Comparison of ENCODE assay signal across 13 cellular contexts in the genomic region with DNA sequence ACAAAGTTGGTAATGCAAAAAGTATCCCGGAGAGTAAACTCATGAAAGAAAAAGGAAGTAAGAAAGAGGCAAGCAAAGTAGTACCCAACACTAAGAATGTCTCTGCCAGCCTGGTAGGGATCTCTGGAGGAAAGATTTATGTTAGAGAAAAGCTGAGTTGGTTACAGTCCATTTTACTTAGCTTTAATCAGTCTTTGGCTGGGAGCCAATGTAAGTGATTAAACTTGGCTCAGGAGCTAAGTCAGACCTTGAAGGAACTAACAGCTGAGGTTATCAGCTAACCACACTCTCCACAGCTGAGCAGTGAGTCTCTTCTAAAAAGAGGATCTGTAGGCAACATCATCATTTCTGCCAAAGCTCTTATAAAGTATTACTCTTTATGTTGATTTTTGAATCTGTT.
DNase-seq lines count a peak whose midpoint lies in the region; ATAC-seq and TF ChIP-seq lines count a peak whose summit lies in the region.
"Had no signal": no experiment of that assay in that cellular context is flagged by ENCODE, and none has a peak within 500 bp of the region (broad histone marks: within the 10 kb centered on the region; RNA-seq: fewer than 3 reads in every experiment).

No MANE protein-coding gene starts in this region.

- H3K4me1 Mint-ChIP-seq in glutamatergic neuron (ENCODE audit: low read depth, unreplicated experiment) (no peaks in the 10 kb centered on the region), HFFc6 (ENCODE audit: low read depth) (no peaks in the 10 kb centered on the region)
- no peaks in the 10 kb centered on the region for H3K4me1 Mint-ChIP-seq in CD4-positive, alpha-beta memory T cell
- H3K4me1 Mint-ChIP-seq: central memory CD8-positive, alpha-beta T cell; naive thymus-derived CD8-positive, alpha-beta T cell had no signal

- WGBS in suprapubic skin = 48% methylated on average over 1 of the region's 1 CpG

- no peak for TF ChIP-seq EP300 in suprapubic skin (IDR thresholded peaks at IDR 0.05)

- no peak overlapping the region for H3K27ac ChIP-seq in CD4-positive, alpha-beta memory T cell (ENCODE audit: low read depth, low read length)
- H3K27ac ChIP-seq in suprapubic skin = no peak overlapping the region
- H3K27ac ChIP-seq: vagina had no signal

- TF ChIP-seq CTCF in astrocyte of the cerebellum (IDR thresholded peaks at IDR 0.05; ENCODE audit: low read depth, low read length, missing control alignments) = no peak
- no peak for TF ChIP-seq CTCF in glutamatergic neuron (IDR thresholded peaks at IDR 0.05; ENCODE audit: partially characterized antibody, unreplicated experiment)
- no peak for TF ChIP-seq CTCF in suprapubic skin (IDR thresholded peaks at IDR 0.05)
- no peak for TF ChIP-seq CTCF in HFFc6 (IDR thresholded peaks at IDR 0.05)

- H3K4me1 ChIP-seq in CD4-positive, alpha-beta memory T cell (ENCODE audit: insufficient read depth, low read length) = no peaks in the 10 kb centered on the region
- no peaks in the 10 kb centered on the region for H3K4me1 ChIP-seq in suprapubic skin
- H3K4me1 ChIP-seq: HAP-1, vagina had no signal

- H3K4me3 ChIP-seq in astrocyte of the cerebellum (ENCODE audit: low read depth, low read length) (no peak overlapping the region), suprapubic skin (no peak overlapping the region)
- H3K4me3 ChIP-seq in CD4-positive, alpha-beta memory T cell (ENCODE audit: low read length in 2 of 2) = no peak overlapping the region
- H3K4me3 ChIP-seq: HAP-1, vagina had no signal

- peak; percentile 76 for DNase-seq in A172 (ENCODE audit: low spot score)
- DNase-seq in NAMALWA (ENCODE audit: low spot score) = peak; percentile 21
- peak; percentile 24 for DNase-seq in astrocyte of the cerebellum (ENCODE audit: low read depth)
- DNase-seq in glutamatergic neuron = no peak
- DNase-seq in CD4-positive, alpha-beta memory T cell = no peak
- no peak for DNase-seq in suprapubic skin (ENCODE audit: low spot score in 2 of 2)
- no peak for DNase-seq in HFFc6
- DNase-seq: hypothalamus; naive thymus-derived CD8-positive, alpha-beta T cell had no signal

- in situ Hi-C loops in astrocyte of the cerebellum (cut with HindIII; ENCODE audit: low sequenced_read_pairs) = no loop called here

- POLR2A ChIA-PET in CD4-positive, alpha-beta memory T cell (lab: Charles Lee; ENCODE audit: partially characterized antibody) = no interaction called here

- no peaks in the 10 kb centered on the region for H3K27me3 Mint-ChIP-seq in glutamatergic neuron (ENCODE audit: unreplicated experiment)
- H3K27me3 Mint-ChIP-seq in CD4-positive, alpha-beta memory T cell = no peaks in the 10 kb centered on the region
- peaks cover 2% of the 10 kb centered on the region; the same call in 1 of the 2 replicates for H3K27me3 Mint-ChIP-seq in HFFc6 (ENCODE audit: insufficient read depth)
- H3K27me3 Mint-ChIP-seq: central memory CD8-positive, alpha-beta T cell had no signal

- ATAC-seq in GM21423 (IDR thresholded peaks at IDR 0.05; ENCODE audit: unreplicated experiment) = peak; percentile 56
- ATAC-seq: naive thymus-derived CD8-positive, alpha-beta T cell had no signal

- no peaks in the 10 kb centered on the region for H3K36me3 ChIP-seq in CD4-positive, alpha-beta memory T cell (ENCODE audit: insufficient read depth, low read length)
- no peaks in the 10 kb centered on the region for H3K36me3 ChIP-seq in suprapubic skin
- H3K36me3 ChIP-seq: HAP-1, vagina had no signal

- H3K9me3 Mint-ChIP-seq in glutamatergic neuron (ENCODE audit: unreplicated experiment) (no peaks in the 10 kb centered on the region), HFFc6 (peaks cover 42% of the 10 kb centered on the region)
- peaks cover 0 to 5% (median 0%) of the 10 kb centered on the region in 8 donors for H3K9me3 Mint-ChIP-seq in CD4-positive, alpha-beta memory T cell
- H3K9me3 Mint-ChIP-seq: central memory CD8-positive, alpha-beta T cell had no signal

- CTCF ChIA-PET in CD4-positive, alpha-beta memory T cell (lab: Charles Lee; ENCODE audit: partially characterized antibody) = no interaction called here

- H3K27ac Mint-ChIP-seq in glutamatergic neuron (ENCODE audit: unreplicated experiment) (no peak overlapping the region), HFFc6 (no peak overlapping the region)
- no peak overlapping the region for H3K27ac Mint-ChIP-seq in CD4-positive, alpha-beta memory T cell
- H3K27ac Mint-ChIP-seq: naive thymus-derived CD8-positive, alpha-beta T cell had no signal

- H3K36me3 Mint-ChIP-seq in glutamatergic neuron (ENCODE audit: unreplicated experiment) (no peaks in the 10 kb centered on the region), HFFc6 (ENCODE audit: low read depth) (no peaks in the 10 kb centered on the region)
- H3K36me3 Mint-ChIP-seq in CD4-positive, alpha-beta memory T cell = no peaks in the 10 kb centered on the region
- H3K36me3 Mint-ChIP-seq: naive thymus-derived CD8-positive, alpha-beta T cell had no signal

- no peaks in the 10 kb centered on the region for H3K9me3 ChIP-seq in CD4-positive, alpha-beta memory T cell (ENCODE audit: control insufficient read depth in 1 of 2, low read length in 2 of 2)
- no peaks in the 10 kb centered on the region for H3K9me3 ChIP-seq in suprapubic skin
- H3K9me3 ChIP-seq: HAP-1, vagina had no signal

- H3K4me3 Mint-ChIP-seq in glutamatergic neuron (ENCODE audit: unreplicated experiment) (no peak overlapping the region), HFFc6 (no peak overlapping the region)
- H3K4me3 Mint-ChIP-seq in CD4-positive, alpha-beta memory T cell = no peak overlapping the region
- H3K4me3 Mint-ChIP-seq: central memory CD8-positive, alpha-beta T cell; naive thymus-derived CD8-positive, alpha-beta T cell had no signal

- TF ChIP-seq POLR2A in suprapubic skin (IDR thresholded peaks at IDR 0.05) = no peak

- intact Hi-C loops in CD4-positive, alpha-beta memory T cell (cut with micrococcal nuclease) = no loop called here

- no peaks in the 10 kb centered on the region for H3K27me3 ChIP-seq in CD4-positive, alpha-beta memory T cell (ENCODE audit: insufficient read depth, low read length)
- H3K27me3 ChIP-seq in suprapubic skin = no peaks in the 10 kb centered on the region
- H3K27me3 ChIP-seq: vagina had no signal

Comparison
In these comparisons a context has a peak if more than half of its experiments do, and no peak if none do; other contexts are left out.
1. DNase-seq: peak in A172 (single experiment), NAMALWA (single experiment) and astrocyte of the cerebellum (single experiment); none in glutamatergic neuron (single experiment), CD4-positive, alpha-beta memory T cell (0 of 5), suprapubic skin (0 of 2) and HFFc6 (single experiment).